Comparison of ENCODE assay signal across 8 cellular contexts in genomic region chr17:48024149-48025039, GRCh38. TPM values are rescaled to one million over a fixed set of nuclear protein-coding genes. Genes with fewer than 3 reads are reported as not detected.
DNase-seq lines count a peak whose midpoint lies in the region; ATAC-seq, FAIRE-seq and TF ChIP-seq lines count a peak whose summit lies in the region.

No MANE protein-coding gene starts in this region.

- FAIRE-seq in endothelial cell of umbilical vein (lab: Jason Lieb, UNC), result peak; percentile 72

- H2AFZ ChIP-seq in MM.1S (ENCODE audit: low read length) (peak overlapping the region; percentile 82), endothelial cell of umbilical vein (ENCODE audit: low read depth, low read length) (peak overlapping the region; percentile 63)

- H3K9me3 ChIP-seq in MM.1S (replicated peaks; ENCODE audit: insufficient read depth, low read length) (no peaks in the 10 kb centered on the region), endothelial cell of umbilical vein (replicated peaks; ENCODE audit: control insufficient read depth, insufficient read depth, low read length) (no peaks in the 10 kb centered on the region), muscle layer of colon (ENCODE audit: low read length) (no peaks in the 10 kb centered on the region), upper lobe of right lung (no peaks in the 10 kb centered on the region)

- H3K4me2 ChIP-seq in MM.1S (ENCODE audit: low read depth, low read length), result peak overlapping the region; percentile 95
- H3K4me2 ChIP-seq in endothelial cell of umbilical vein (ENCODE audit: insufficient read depth, low read length), result peak overlapping the region; percentile 86

- H3K4me3 ChIP-seq in MM.1S (ENCODE audit: low read length) (peak overlapping the region; percentile 57), endothelial cell of umbilical vein (replicated peaks in 1 of 3; ENCODE audit: insufficient read depth in 1 of 3, low read depth in 1 of 3, low read length in 3 of 3) (peak overlapping the region; percentile 7 to 55 (median 15)), muscle layer of colon (ENCODE audit: low read depth in 1 of 2, low read length in 2 of 2) (peak overlapping the region; percentile 24 to 76), upper lobe of right lung (peak overlapping the region; percentile 54)

- peaks cover 21% of the 10 kb centered on the region for H3F3A ChIP-seq in MM.1S (ENCODE audit: insufficient read depth, low read length)

- no peak overlapping the region; the same call in 1 of the 2 replicates for H3K27ac ChIP-seq in MM.1S (ENCODE audit: low read length)
- no peak overlapping the region for H3K27ac ChIP-seq in endothelial cell of umbilical vein (ENCODE audit: insufficient read depth, low read depth, low read length)
- peak overlapping the region; percentile 89 for H3K27ac ChIP-seq in muscle layer of colon (ENCODE audit: low read depth, low read length)
- peak overlapping the region; percentile 85 for H3K27ac ChIP-seq in upper lobe of right lung

- TF ChIP-seq CTCF in MM.1S (IDR thresholded peaks at IDR 0.05; ENCODE audit: low read length), result no peak
- TF ChIP-seq CTCF in endothelial cell of umbilical vein (IDR thresholded peaks at IDR 0.05; ENCODE audit: extremely low read depth in 1 of 2, insufficient read depth in 1 of 2, low read depth in 1 of 2, low read length in 2 of 2), result no peak
- TF ChIP-seq CTCF in upper lobe of right lung (IDR thresholded peaks at IDR 0.05), result no peak

- H3K9me2 ChIP-seq in MM.1S (replicated peaks; ENCODE audit: insufficient read depth, low read length), result no peaks in the 10 kb centered on the region

- dilution Hi-C loops in endothelial cell of umbilical vein (cut with MboI; ENCODE audit: extremely low pct_ligation_motif_present, low sequenced_read_pairs), result no loop called here

- TF ChIP-seq POLR2A in endothelial cell of umbilical vein (IDR thresholded peaks at IDR 0.05; ENCODE audit: low read depth, low read length), result no peak

- CTCF ChIA-PET in endothelial cell of umbilical vein (lab: Charles Lee), result interaction anchor here (0.8 to 7.3 kb wide), 23 partner anchors 19 to 928 kb away, joined by 3 to 210 read pairs (median 5); partner anchors contain the start of genes CDK5RAP3, NFE2L1 and SNX11

- no TSS peak for BruUV-seq in endothelial cell of umbilical vein (replicated peaks; lab: Mats Ljungman, UMichigan)

- intact Hi-C loops in endothelial cell of umbilical vein (cut with micrococcal nuclease) (loop anchor here (1.0 to 10.0 kb wide), 9 partner anchors 24 to 594 kb away; partner anchors contain the start of genes CBX1 and NFE2L1), upper lobe of right lung (cut with DNase I) (loop anchor here (5.0 kb wide), 1 partner anchor 48 kb away; no protein-coding TSS in a partner anchor)

- H3K4me1 ChIP-seq in MM.1S (ENCODE audit: low read length) (peaks cover 17% of the 10 kb centered on the region), endothelial cell of umbilical vein (ENCODE audit: control insufficient read depth, extremely low read depth, insufficient read depth, low read length) (peaks cover 26% of the 10 kb centered on the region), muscle layer of colon (ENCODE audit: insufficient read depth, low read length) (peaks cover 32% of the 10 kb centered on the region), upper lobe of right lung (peaks cover 36% of the 10 kb centered on the region)

- ATAC-seq in upper lobe of right lung, result peak; percentile 45

- no peaks in the 10 kb centered on the region for H3K36me3 ChIP-seq in MM.1S (replicated peaks; ENCODE audit: insufficient read depth, low read length)
- H3K36me3 ChIP-seq in endothelial cell of umbilical vein (ENCODE audit: control insufficient read depth in 2 of 2, extremely low read depth in 1 of 2, insufficient read depth in 2 of 2, low read length in 2 of 2), result no peaks in the 10 kb centered on the region
- H3K36me3 ChIP-seq in muscle layer of colon (ENCODE audit: insufficient read depth, low read length), result no peaks in the 10 kb centered on the region
- no peaks in the 10 kb centered on the region for H3K36me3 ChIP-seq in upper lobe of right lung

- peak; percentile 62 for DNase-seq in NCI-H2171 treated with DMSO at 0.1 percent for 48 hours (lab: John Stamatoyannopoulos, UW)
- no peak for DNase-seq in NCI-H2171 (lab: John Stamatoyannopoulos, UW)
- peak; percentile 25 for DNase-seq in MM.1S
- peak; percentile 42 for DNase-seq in activated CD4-positive, alpha-beta T cell treated with anti-CD3 and anti-CD28 coated beads, Interleukin-2, amount 50 U/mL, for 1 hour
- no peak for DNase-seq in endothelial cell of umbilical vein (ENCODE audit: low read depth, low spot score)
- peak; percentile 90 for DNase-seq in upper lobe of right lung
- no peak for DNase-seq in DMS79 (lab: John Stamatoyannopoulos, UW)

- no peaks in the 10 kb centered on the region for H3K79me2 ChIP-seq in MM.1S (ENCODE audit: low read length)
- H3K79me2 ChIP-seq in endothelial cell of umbilical vein (ENCODE audit: control insufficient read depth, insufficient read depth, low read length), result no peaks in the 10 kb centered on the region

- H4K20me1 ChIP-seq in MM.1S (ENCODE audit: insufficient read depth, low read length) (no peaks in the 10 kb centered on the region), endothelial cell of umbilical vein (replicated peaks; ENCODE audit: control insufficient read depth, extremely low read depth, insufficient read depth, low read length) (no peaks in the 10 kb centered on the region)

- H3K27me3 ChIP-seq in MM.1S (replicated peaks; ENCODE audit: insufficient read depth, low read length), result no peaks in the 10 kb centered on the region
- H3K27me3 ChIP-seq in endothelial cell of umbilical vein (ENCODE audit: control insufficient read depth in 2 of 2, insufficient read depth in 2 of 2, low read length in 2 of 2), result no peaks in the 10 kb centered on the region
- peaks cover 0 to 12% of the 10 kb centered on the region in 2 donors for H3K27me3 ChIP-seq in muscle layer of colon (ENCODE audit: control insufficient read depth in 1 of 2, insufficient read depth in 2 of 2, low read length in 2 of 2)
- no peaks in the 10 kb centered on the region for H3K27me3 ChIP-seq in upper lobe of right lung

- POLR2A ChIA-PET in endothelial cell of umbilical vein (lab: Charles Lee), result interaction anchor here (1.0 kb wide), 2 partner anchors 24 to 71 kb away, joined by 3 to 5 read pairs; partner anchors contain the start of gene NFE2L1

- H3K9ac ChIP-seq in MM.1S (ENCODE audit: low read length), result peak overlapping the region; percentile 30; the same call in 1 of the 2 replicates
- peak overlapping the region; percentile 0 for H3K9ac ChIP-seq in endothelial cell of umbilical vein (replicated peaks; ENCODE audit: extremely low read depth, insufficient read depth, low read length)
- peak overlapping the region; percentile 39 for H3K9ac ChIP-seq in muscle layer of colon (ENCODE audit: low read length)

- no peaks in the 10 kb centered on the region for H3K9me1 ChIP-seq in endothelial cell of umbilical vein (replicated peaks; ENCODE audit: control insufficient read depth, extremely low read depth, insufficient read depth, low read length)

TF ChIP-seq in endothelial cell of umbilical vein, 7 proteins besides CTCF, POLR2A, EP300 and RAD21:
- TF ChIP-seq POLR2AphosphoS5 (IDR thresholded peaks at IDR 0.05; ENCODE audit: insufficient read depth, low read depth, low read length), result no peak
- TF ChIP-seq MAX (IDR thresholded peaks at IDR 0.05; ENCODE audit: insufficient read depth, insufficient read length), result no peak
- TF ChIP-seq GATA2 (IDR thresholded peaks at IDR 0.05; ENCODE audit: insufficient read depth, insufficient read length, low read depth, low read length), result no peak
- no peak for TF ChIP-seq FOS (IDR thresholded peaks at IDR 0.05; ENCODE audit: borderline replicate concordance, insufficient read depth, low read length)
- TF ChIP-seq MYC (IDR thresholded peaks at IDR 0.05; ENCODE audit: low read depth, low read length), result no peak
- TF ChIP-seq EZH2 (IDR thresholded peaks at IDR 0.05; ENCODE audit: borderline replicate concordance, low read depth, low read length, severe bottlenecking), result no peak
- TF ChIP-seq JUN (IDR thresholded peaks at IDR 0.05; ENCODE audit: borderline replicate concordance, insufficient read depth, insufficient read length, low read depth), result no peak

RNA-seq across cellular contexts. Expression of gene COPZ2, which starts 13.2 kb away (rescaled TPM):
- total RNA-seq in endothelial cell of umbilical vein (12.5 and 16.3 TPM in 2 replicates), upper lobe of right lung (24.5 TPM)
- polyA plus RNA-seq in endothelial cell of umbilical vein, result 13.4 and 28.1 TPM in 2 replicates
- polyA plus RNA-seq in endothelial cell of umbilical vein (2011; cell fraction: cytosol; rRNA removed), result 14.9 and 16.6 TPM in 2 replicates
- 11.5 and 11.9 TPM in 2 replicates for polyA plus RNA-seq in endothelial cell of umbilical vein (2011; cell fraction: nucleus; rRNA removed)
- polyA plus RNA-seq in endothelial cell of umbilical vein (2012), result 31.6 and 51.5 TPM in 2 replicates
- 15.0 and 17.1 TPM in 2 replicates for polyA minus RNA-seq in endothelial cell of umbilical vein
- polyA minus RNA-seq in endothelial cell of umbilical vein (2011; cell fraction: cytosol; rRNA and poly(A)+ RNA removed), result not detected
- polyA minus RNA-seq in endothelial cell of umbilical vein (2011; cell fraction: nucleus; rRNA and poly(A)+ RNA removed), result 3.7 and 3.8 TPM in 2 replicates

RNA-seq across cellular contexts. Expression of gene NFE2L1, which starts 23.8 kb away (rescaled TPM):
- total RNA-seq in endothelial cell of umbilical vein, result 204 and 236 TPM in 2 replicates
- polyA plus RNA-seq in endothelial cell of umbilical vein, result 187 and 196 TPM in 2 replicates
- 182 and 183 TPM in 2 replicates for polyA plus RNA-seq in endothelial cell of umbilical vein (2011; cell fraction: cytosol; rRNA removed)
- 152 and 190 TPM in 2 replicates for polyA plus RNA-seq in endothelial cell of umbilical vein (2011; cell fraction: nucleus; rRNA removed)
- 251 and 271 TPM in 2 replicates for polyA plus RNA-seq in endothelial cell of umbilical vein (2012)
- 201 and 268 TPM in 2 replicates for polyA minus RNA-seq in endothelial cell of umbilical vein
- polyA minus RNA-seq in endothelial cell of umbilical vein (2011; cell fraction: cytosol; rRNA and poly(A)+ RNA removed), result 33.9 TPM
- polyA minus RNA-seq in endothelial cell of umbilical vein (2011; cell fraction: nucleus; rRNA and poly(A)+ RNA removed), result 66.4 and 84.9 TPM in 2 replicates
- 201 TPM for total RNA-seq in upper lobe of right lung

RNA-seq across cellular contexts. Expression of gene CDK5RAP3, which starts 53.5 kb away (rescaled TPM):
- total RNA-seq in endothelial cell of umbilical vein, result 109 and 122 TPM in 2 replicates
- 128 and 139 TPM in 2 replicates for polyA plus RNA-seq in endothelial cell of umbilical vein
- polyA plus RNA-seq in endothelial cell of umbilical vein (2011; cell fraction: cytosol; rRNA removed), result 74.8 and 79.0 TPM in 2 replicates
- 1,121 and 1,379 TPM in 2 replicates for polyA plus RNA-seq in endothelial cell of umbilical vein (2011; cell fraction: nucleus; rRNA removed)
- 88.3 and 108 TPM in 2 replicates for polyA plus RNA-seq in endothelial cell of umbilical vein (2012)
- 156 and 174 TPM in 2 replicates for polyA minus RNA-seq in endothelial cell of umbilical vein
- 29.1 TPM for polyA minus RNA-seq in endothelial cell of umbilical vein (2011; cell fraction: cytosol; rRNA and poly(A)+ RNA removed)
- polyA minus RNA-seq in endothelial cell of umbilical vein (2011; cell fraction: nucleus; rRNA and poly(A)+ RNA removed), result 114 and 116 TPM in 2 replicates
- 140 TPM for total RNA-seq in upper lobe of right lung

Comparison
In these comparisons a context has a peak if more than half of its experiments do, and no peak if none do; other contexts are left out.
1. DNase-seq: peak in NCI-H2171 treated with DMSO at 0.1 percent for 48 hours (single experiment), MM.1S (single experiment), activated CD4-positive, alpha-beta T cell treated with anti-CD3 and anti-CD28 coated beads, Interleukin-2, amount 50 U/mL, for 1 hour (single experiment) and upper lobe of right lung (single experiment); none in NCI-H2171 (single experiment), endothelial cell of umbilical vein (single experiment) and DMS79 (single experiment).
2. H3K27ac ChIP-seq: peak in muscle layer of colon (single experiment) and upper lobe of right lung (single experiment); none in MM.1S (single experiment) and endothelial cell of umbilical vein (single experiment).
3. Peak in every context shown above with its lines, with median percentiles within 50 percentile points of each other: H3K4me3 ChIP-seq and H3K9ac ChIP-seq.